ENCODE assay signal across 2 cellular contexts in the genomic region with DNA sequence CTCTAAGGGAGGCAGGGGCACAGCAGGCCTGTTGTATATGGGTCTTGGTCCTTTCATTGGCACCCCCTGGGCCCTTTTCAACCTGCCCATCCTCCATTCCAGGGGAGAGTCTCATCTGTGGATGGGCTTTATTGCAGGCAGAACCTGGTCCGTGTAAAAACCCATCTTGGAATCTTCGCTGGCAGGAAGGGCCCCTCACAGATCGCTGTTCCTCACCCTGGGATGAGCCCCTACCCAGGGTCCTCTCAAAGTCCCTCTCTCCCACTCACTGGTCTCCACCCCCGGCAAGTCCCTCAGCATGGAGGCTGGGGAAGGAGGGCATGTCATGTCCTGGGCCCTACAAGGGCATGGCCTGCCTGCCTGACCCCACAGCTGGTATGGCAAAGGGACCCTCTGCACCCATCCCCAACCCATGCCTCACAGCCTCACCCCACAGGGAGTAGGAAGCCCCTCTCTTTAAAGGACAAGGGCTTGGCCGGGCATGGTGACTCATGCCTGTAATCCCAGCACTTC.
TF ChIP-seq lines count a peak whose summit lies in the region.

No MANE protein-coding gene starts in this region.

TF ChIP-seq in A549, 52 proteins besides CTCF, POLR2A, EP300 and RAD21:
- TF ChIP-seq CEBPB (IDR thresholded peaks at IDR 0.05), result no peak
- no peak for TF ChIP-seq RFX5 (IDR thresholded peaks at IDR 0.05)
- TF ChIP-seq HOXB13 (CRISPR knock-in tag; IDR thresholded peaks at IDR 0.05; ENCODE audit: low read depth), result no peak
- no peak for TF ChIP-seq CHD2 (IDR thresholded peaks at IDR 0.05; ENCODE audit: low read length, partially characterized antibody)
- no peak for TF ChIP-seq POLR2AphosphoS2 (conservative IDR thresholded peaks at IDR 0.05; ENCODE audit: low read length)
- TF ChIP-seq CBX2 (IDR thresholded peaks at IDR 0.05; ENCODE audit: borderline replicate concordance, low read depth), result no peak
- no peak for TF ChIP-seq TFCP2L1 (CRISPR knock-in tag; IDR thresholded peaks at IDR 0.05)
- no peak for TF ChIP-seq FOSL2 (IDR thresholded peaks at IDR 0.05)
- TF ChIP-seq FOSL2 (CRISPR knock-in tag; IDR thresholded peaks at IDR 0.05), result no peak
- TF ChIP-seq BHLHE40 (IDR thresholded peaks at IDR 0.05; ENCODE audit: low read depth, low read length), result no peak
- TF ChIP-seq, protein P1, sequence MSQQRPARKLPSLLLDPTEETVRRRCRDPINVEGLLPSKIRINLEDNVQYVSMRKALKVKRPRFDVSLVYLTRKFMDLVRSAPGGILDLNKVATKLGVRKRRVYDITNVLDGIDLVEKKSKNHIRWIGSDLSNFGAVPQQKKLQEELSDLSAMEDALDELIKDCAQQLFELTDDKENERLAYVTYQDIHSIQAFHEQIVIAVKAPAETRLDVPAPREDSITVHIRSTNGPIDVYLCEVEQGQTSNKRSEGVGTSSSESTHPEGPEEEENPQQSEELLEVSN (IDR thresholded peaks at IDR 0.05; ENCODE audit: borderline replicate concordance, low read depth), result no peak
- TF ChIP-seq JUN (IDR thresholded peaks at IDR 0.05), result no peak

TF ChIP-seq in IMR-90, 13 proteins besides CTCF, POLR2A, EP300 and RAD21:
- TF ChIP-seq RCOR1 (IDR thresholded peaks at IDR 0.05; ENCODE audit: insufficient replicate concordance, low read length) (no peak), SMC3 (IDR thresholded peaks at IDR 0.05; ENCODE audit: low read depth, low read length) (no peak), CHD1 (IDR thresholded peaks at IDR 0.05; ENCODE audit: low read depth, low read length) (no peak), BHLHE40 (IDR thresholded peaks at IDR 0.05; ENCODE audit: low read depth, low read length) (no peak)
